In the genomic region with DNA sequence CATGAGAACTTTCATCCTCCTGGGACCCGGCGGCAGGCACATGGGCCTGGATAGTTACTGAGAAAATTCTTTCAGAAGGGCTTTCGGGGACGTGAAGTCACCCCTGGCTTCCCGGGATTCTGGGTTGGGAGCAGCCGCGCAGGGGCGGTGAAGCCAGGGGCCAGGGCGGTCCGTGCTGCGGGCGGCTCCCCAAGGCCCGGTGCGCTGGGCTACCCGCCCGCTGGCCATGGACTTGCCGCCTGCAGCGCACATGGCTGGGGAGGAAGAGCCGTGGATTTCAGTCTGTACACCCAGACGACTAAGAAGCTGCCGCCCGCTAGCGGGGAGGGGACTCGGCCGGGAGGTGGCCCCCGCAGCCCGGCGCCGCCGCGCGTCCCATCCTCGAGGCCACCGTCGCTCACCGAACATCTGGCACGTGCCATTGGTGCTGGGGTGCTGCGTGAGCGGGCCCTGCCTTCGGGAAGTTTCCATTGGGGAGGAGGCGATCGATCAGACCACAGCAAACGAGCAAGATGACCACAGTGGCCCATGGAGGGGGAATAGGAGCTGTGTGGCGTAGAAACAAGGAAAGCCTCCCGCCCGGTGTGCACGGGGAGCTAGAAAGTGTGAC, we compare ENCODE assay signal across 9 cellular contexts.
DNase-seq lines count a peak whose midpoint lies in the region; ATAC-seq and TF ChIP-seq lines count a peak whose summit lies in the region.
"Had no signal": no experiment of that assay in that cellular context is flagged by ENCODE, and none has a peak within 500 bp of the region (broad histone marks: within the 10 kb centered on the region; RNA-seq: fewer than 3 reads in every experiment).

No MANE protein-coding gene starts in this region.

- POLR2A ChIA-PET in MCF 10A (lab: Yijun Ruan, JAX): no interaction called here

- BruUV-seq in MCF 10A (replicated peaks; lab: Mats Ljungman, UMichigan): no TSS peak

- TF ChIP-seq CTCF in breast epithelium (IDR thresholded peaks at IDR 0.05) (no peak), MCF 10A (IDR thresholded peaks at IDR 0.05; ENCODE audit: unreplicated experiment) (no peak), endothelial cell (IDR thresholded peaks at IDR 0.05; ENCODE audit: unreplicated experiment) (no peak), natural killer cell (IDR thresholded peaks at IDR 0.05) (no peak), upper lobe of right lung (IDR thresholded peaks at IDR 0.05) (no peak)

- H3K4me3 Mint-ChIP-seq in MCF 10A (ENCODE audit: unreplicated experiment) (no peak overlapping the region), endothelial cell (ENCODE audit: unreplicated experiment) (no peak overlapping the region), natural killer cell (peak overlapping the region; percentile 68)

- no peaks in the 10 kb centered on the region for H3K36me3 ChIP-seq in breast epithelium
- H3K36me3 ChIP-seq in upper lobe of right lung: peaks cover 13% of the 10 kb centered on the region

- peaks cover 7% of the 10 kb centered on the region for H3K4me1 Mint-ChIP-seq in MCF 10A (ENCODE audit: insufficient read depth, unreplicated experiment)
- peaks cover 19% of the 10 kb centered on the region for H3K4me1 Mint-ChIP-seq in endothelial cell (ENCODE audit: unreplicated experiment)
- peaks cover 16 to 33% of the 10 kb centered on the region in 2 donors for H3K4me1 Mint-ChIP-seq in natural killer cell

- H3K9me3 Mint-ChIP-seq in MCF 10A (ENCODE audit: unreplicated experiment) (no peaks in the 10 kb centered on the region), endothelial cell (ENCODE audit: unreplicated experiment) (no peaks in the 10 kb centered on the region), natural killer cell (no peaks in the 10 kb centered on the region)

- intact Hi-C loops in breast epithelium (cut with DNase I; ENCODE audit: low total_unique reads): no loop called here
- intact Hi-C loops in MCF 10A (cut with micrococcal nuclease): no loop called here
- intact Hi-C loops in natural killer cell (cut with micrococcal nuclease): loop anchor here (5.0 kb wide), 1 partner anchor 68 kb away; the partner anchor contains the start of gene KLHDC10
- intact Hi-C loops in upper lobe of right lung (cut with DNase I): no loop called here

- H3K36me3 Mint-ChIP-seq in MCF 10A (ENCODE audit: insufficient read depth, unreplicated experiment): peaks cover 22% of the 10 kb centered on the region
- H3K36me3 Mint-ChIP-seq in endothelial cell (ENCODE audit: low read depth, unreplicated experiment): peaks cover 24% of the 10 kb centered on the region
- no peaks in the 10 kb centered on the region for H3K36me3 Mint-ChIP-seq in natural killer cell

- no peak for ATAC-seq in natural killer cell
- no peak for ATAC-seq in upper lobe of right lung
- ATAC-seq in HG03196 (IDR thresholded peaks at IDR 0.05; ENCODE audit: unreplicated experiment): no peak
- ATAC-seq in GM21367 (IDR thresholded peaks at IDR 0.05; ENCODE audit: unreplicated experiment): no peak

- no peaks in the 10 kb centered on the region for H3K27me3 Mint-ChIP-seq in MCF 10A (ENCODE audit: insufficient read depth, unreplicated experiment)
- H3K27me3 Mint-ChIP-seq in endothelial cell (ENCODE audit: unreplicated experiment): peaks cover 17% of the 10 kb centered on the region
- H3K27me3 Mint-ChIP-seq in natural killer cell (ENCODE audit: low read depth in 2 of 2): no peaks in the 10 kb centered on the region

- CTCF ChIA-PET in MCF 10A (lab: Yijun Ruan, JAX): interaction anchor here (0.6 kb wide), 2 partner anchors 13 to 617 kb away, joined by 3 to 5 read pairs; no protein-coding TSS in a partner anchor

- H3K27ac ChIP-seq in breast epithelium (peak overlapping the region; percentile 85 to 88), upper lobe of right lung (peak overlapping the region; percentile 83)
- H3K27ac ChIP-seq: epithelial cell of prostate had no signal

- H3K27ac Mint-ChIP-seq in MCF 10A (ENCODE audit: low read depth, unreplicated experiment) (no peak overlapping the region), endothelial cell (ENCODE audit: unreplicated experiment) (peak overlapping the region; percentile 85), natural killer cell (peak overlapping the region in 1 of 2 donors; percentile 79)

- no peaks in the 10 kb centered on the region for H3K27me3 ChIP-seq in breast epithelium
- H3K27me3 ChIP-seq in upper lobe of right lung: no peaks in the 10 kb centered on the region

- peak overlapping the region; percentile 59 to 71 (median 65) for H3K4me3 ChIP-seq in breast epithelium
- peak overlapping the region; percentile 48 for H3K4me3 ChIP-seq in upper lobe of right lung

- no peak for DNase-seq in breast epithelium (ENCODE audit: low spot score in 2 of 2)
- no peak for DNase-seq in MCF 10A (ENCODE audit: unreplicated experiment)
- no peak for DNase-seq in endothelial cell (ENCODE audit: low spot score)
- no peak for DNase-seq in natural killer cell
- DNase-seq in upper lobe of right lung: no peak
- no peak for DNase-seq in HUDEP-2 (lab: John Stamatoyannopoulos, UW; ENCODE audit: unreplicated experiment in 76 of 76)

- no peak for TF ChIP-seq POLR2A in breast epithelium (IDR thresholded peaks at IDR 0.05)

- H3K4me1 ChIP-seq in breast epithelium: no peaks in the 10 kb centered on the region
- H3K4me1 ChIP-seq in upper lobe of right lung: peaks cover 14% of the 10 kb centered on the region

- no peaks in the 10 kb centered on the region for H3K9me3 ChIP-seq in breast epithelium
- H3K9me3 ChIP-seq in upper lobe of right lung: no peaks in the 10 kb centered on the region
